ENCODE assay signal across 8 cellular contexts in the genomic region with DNA sequence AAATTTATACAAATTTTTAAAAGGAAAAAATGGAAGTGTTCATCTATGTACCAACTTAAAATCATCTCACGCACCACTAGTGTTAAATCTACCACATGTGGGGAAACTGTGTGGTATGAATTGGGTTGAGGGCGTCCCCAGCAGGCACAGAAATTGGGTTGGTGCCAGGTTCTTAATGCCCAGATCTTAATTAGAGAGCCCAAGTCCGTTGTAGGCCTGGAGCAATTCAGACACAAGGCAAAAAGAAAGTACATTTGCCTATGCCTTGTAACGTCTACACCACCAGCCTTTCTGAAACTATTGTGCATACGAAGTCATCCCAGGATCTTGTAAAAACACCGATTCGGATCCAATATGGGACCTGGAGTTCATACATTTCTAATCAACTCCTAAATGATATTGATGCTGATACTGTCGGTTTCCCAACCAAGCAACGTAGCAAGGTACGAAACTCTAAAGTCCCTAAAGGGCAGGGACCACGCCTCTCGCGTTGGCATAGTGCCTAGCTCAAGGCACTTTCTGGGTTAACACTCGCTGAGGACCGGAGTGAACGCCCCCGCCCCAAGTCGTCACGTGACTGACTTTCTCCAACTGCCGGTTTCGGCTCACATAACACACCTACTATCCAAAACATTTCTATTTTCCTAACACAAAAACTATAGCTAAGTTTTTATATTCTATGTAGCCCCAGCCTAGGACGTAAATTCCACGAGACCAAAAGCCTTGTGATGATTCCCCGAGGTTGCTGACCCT. TPM values are rescaled to one million over a fixed set of nuclear protein-coding genes. Genes with fewer than 3 reads are reported as not detected.
DNase-seq lines count a peak whose midpoint lies in the region; ATAC-seq and TF ChIP-seq lines count a peak whose summit lies in the region.

No MANE protein-coding gene starts in this region.

- intact Hi-C loops in CD14-positive monocyte (cut with micrococcal nuclease) (loop anchor here in 1 of 2 donors (5.0 kb wide), 1 partner anchor 295 kb away; no protein-coding TSS in a partner anchor), OCI-LY7 (cut with micrococcal nuclease; ENCODE audit: unreplicated experiment) (loop anchor here (2.0 to 5.0 kb wide), 3 partner anchors 45 to 345 kb away; a partner anchor contains a TSS), esophagus squamous epithelium (cut with DNase I) (no loop called here)
- intact Hi-C loops in naive thymus-derived CD4-positive, alpha-beta T cell (cut with micrococcal nuclease): loop anchor here (2.0 to 10.0 kb wide), 4 partner anchors 55 to 447 kb away; a partner anchor contains a TSS

- peak; percentile 34 for ATAC-seq in GM19395 (IDR thresholded peaks at IDR 0.05; ENCODE audit: unreplicated experiment)
- ATAC-seq in naive thymus-derived CD4-positive, alpha-beta T cell: peak; percentile 67

- peak overlapping the region; percentile 90 for H2AFZ ChIP-seq in OCI-LY7 (ENCODE audit: low read length)

- H3K9me3 ChIP-seq in OCI-LY7 (ENCODE audit: low read length) (no peaks in the 10 kb centered on the region), esophagus squamous epithelium (no peaks in the 10 kb centered on the region)
- H3K9me3 ChIP-seq in naive thymus-derived CD4-positive, alpha-beta T cell (ENCODE audit: control insufficient read depth in 2 of 3, low read length in 3 of 3): no peaks in the 10 kb centered on the region

- H3K4me1 Mint-ChIP-seq in CD14-positive monocyte: peaks cover 30% of the 10 kb centered on the region
- peaks cover 29 to 81% (median 63%) of the 10 kb centered on the region in 7 donors for H3K4me1 Mint-ChIP-seq in naive thymus-derived CD4-positive, alpha-beta T cell

- WGBS in esophagus squamous epithelium, 2 donors: 1 to 2% methylated on average over 22 to 24 of the region's 24 CpGs

- no peaks in the 10 kb centered on the region for H3K9me3 Mint-ChIP-seq in CD14-positive monocyte
- peaks cover 0 to 1% (median 0%) of the 10 kb centered on the region in 11 donors for H3K9me3 Mint-ChIP-seq in naive thymus-derived CD4-positive, alpha-beta T cell

- H3K27ac Mint-ChIP-seq in CD14-positive monocyte: peak overlapping the region; percentile 98 to 100 (median 99)
- peak overlapping the region; percentile 96 to 99 (median 98) for H3K27ac Mint-ChIP-seq in naive thymus-derived CD4-positive, alpha-beta T cell

- H3K27me3 Mint-ChIP-seq in CD14-positive monocyte (ENCODE audit: low read depth in 3 of 3): no peaks in the 10 kb centered on the region
- H3K27me3 Mint-ChIP-seq in naive thymus-derived CD4-positive, alpha-beta T cell: no peaks in the 10 kb centered on the region

- peaks cover 17% of the 10 kb centered on the region for H4K20me1 ChIP-seq in OCI-LY7 (ENCODE audit: insufficient read depth, low read length)

- peaks cover 28% of the 10 kb centered on the region for H3K4me1 ChIP-seq in OCI-LY7 (ENCODE audit: insufficient read depth, low read length, poor library complexity, severe bottlenecking)
- H3K4me1 ChIP-seq in esophagus squamous epithelium: peaks cover 16 to 53% (median 29%) of the 10 kb centered on the region in 3 donors
- H3K4me1 ChIP-seq in naive thymus-derived CD4-positive, alpha-beta T cell (ENCODE audit: control insufficient read depth in 2 of 2, insufficient read depth in 2 of 2, low read length in 2 of 2): peaks cover 26 to 33% of the 10 kb centered on the region in 2 donors

- TF ChIP-seq POLR2A in esophagus squamous epithelium (IDR thresholded peaks at IDR 0.05): no peak

- peak overlapping the region; percentile 92 for H3K4me2 ChIP-seq in OCI-LY7 (ENCODE audit: low read length)

- H3K36me3 ChIP-seq in OCI-LY7 (ENCODE audit: insufficient read depth, low read length) (peaks cover 22% of the 10 kb centered on the region), esophagus squamous epithelium (peaks cover 0 to 18% (median 0%) of the 10 kb centered on the region in 3 donors)
- peaks cover 0 to 10% (median 1%) of the 10 kb centered on the region in 3 experiments for H3K36me3 ChIP-seq in naive thymus-derived CD4-positive, alpha-beta T cell (ENCODE audit: control insufficient read depth in 2 of 3, insufficient read depth in 3 of 3, low read length in 3 of 3)

- BruUV-seq in OCI-LY7 (replicated peaks; lab: Mats Ljungman, UMichigan): TSS peak; percentile 85

- H3K4me3 ChIP-seq in OCI-LY7 (ENCODE audit: low read depth, low read length, poor library complexity, severe bottlenecking) (peak overlapping the region; percentile 93), esophagus squamous epithelium (peak overlapping the region; percentile 62 to 89 (median 86))
- peak overlapping the region; percentile 81 for H3K4me3 ChIP-seq in naive thymus-derived CD4-positive, alpha-beta T cell (ENCODE audit: low read length)

- POLR2A ChIA-PET in OCI-LY7 (lab: Charles Lee): interaction anchor here (0.6 to 2.0 kb wide), 2 partner anchors 10 to 272 kb away, joined by 4 to 6 read pairs; no protein-coding TSS in a partner anchor
- POLR2A ChIA-PET in naive thymus-derived CD4-positive, alpha-beta T cell (lab: Charles Lee): interaction anchor here (0.8 to 2.5 kb wide), 6 partner anchors 13 to 243 kb away, joined by 3 to 45 read pairs (median 6); no protein-coding TSS in a partner anchor

- no peak for TF ChIP-seq CTCF in CD14-positive monocyte (IDR thresholded peaks at IDR 0.05)
- TF ChIP-seq CTCF in OCI-LY7 (conservative IDR thresholded peaks at IDR 0.05; ENCODE audit: low read length): no peak
- TF ChIP-seq CTCF in esophagus squamous epithelium (IDR thresholded peaks at IDR 0.05): no peak

- H3K9me2 ChIP-seq in OCI-LY7 (ENCODE audit: insufficient read depth, low read length): no peaks in the 10 kb centered on the region

- H3K27ac ChIP-seq in OCI-LY7 (ENCODE audit: low read depth, low read length, poor library complexity, severe bottlenecking) (peak overlapping the region; percentile 67), esophagus squamous epithelium (peak overlapping the region; percentile 87 to 97 (median 94))
- H3K27ac ChIP-seq in naive thymus-derived CD4-positive, alpha-beta T cell (ENCODE audit: low read depth, low read length): peak overlapping the region; percentile 97

- DNase-seq in CD14-positive monocyte (ENCODE audit: low spot score) (peak; percentile 55), HK-2 (ENCODE audit: unreplicated experiment) (peak; percentile 39), OCI-LY7 (ENCODE audit: low spot score) (peak; percentile 83), esophagus squamous epithelium (lab: John Stamatoyannopoulos, UW) (no peak)
- DNase-seq in activated T-cell treated with anti-CD3 and anti-CD28 coated beads, Interleukin-2, amount 50 U/mL, for 48 hours: peak; percentile 79 to 82
- DNase-seq in naive thymus-derived CD4-positive, alpha-beta T cell: peak in 8 of 9 donors; percentile 35 to 87 (median 78)
- DNase-seq in stimulated activated naive CD4-positive, alpha-beta T cell (lab: John Stamatoyannopoulos, UW): peak; percentile 75 to 91 (median 78)

- CTCF ChIA-PET in OCI-LY7 (lab: Charles Lee; ENCODE audit: unreplicated experiment): interaction anchor here (0.5 to 0.8 kb wide), 2 partner anchors 236 to 239 kb away, joined by 3 read pairs; no protein-coding TSS in a partner anchor
- CTCF ChIA-PET in naive thymus-derived CD4-positive, alpha-beta T cell (lab: Charles Lee): no interaction called here

- H3K79me2 ChIP-seq in OCI-LY7 (ENCODE audit: insufficient read depth, low read depth, low read length): peaks cover 55% of the 10 kb centered on the region

- peak overlapping the region; percentile 95 to 99 for H3K4me3 Mint-ChIP-seq in CD14-positive monocyte
- peak overlapping the region; percentile 94 to 100 (median 99) for H3K4me3 Mint-ChIP-seq in naive thymus-derived CD4-positive, alpha-beta T cell

- H3K27me3 ChIP-seq in esophagus squamous epithelium: no peaks in the 10 kb centered on the region
- H3K27me3 ChIP-seq in naive thymus-derived CD4-positive, alpha-beta T cell (ENCODE audit: control insufficient read depth in 2 of 2, insufficient read depth in 2 of 2, low read length in 2 of 2): no peaks in the 10 kb centered on the region

- H3K36me3 Mint-ChIP-seq in CD14-positive monocyte: peaks cover 18% of the 10 kb centered on the region in 2 donors
- H3K36me3 Mint-ChIP-seq in naive thymus-derived CD4-positive, alpha-beta T cell: peaks cover 3 to 14% (median 7%) of the 10 kb centered on the region in 5 donors

RNA-seq across cellular contexts. Expression of a gene that starts 0.9 kb away (rescaled TPM):
- polyA plus RNA-seq in CD14-positive monocyte: 100 to 1,000 TPM; 189 to 195 TPM
- total RNA-seq in OCI-LY7 (2014; rRNA removed; shearing (Covaris generic)): 121 and 129 TPM in 2 replicates
- total RNA-seq in OCI-LY7 (2022): 202 and 210 TPM in 2 replicates
- 100 to 1,000 TPM; 107 to 207 (median 181) TPM for total RNA-seq in esophagus squamous epithelium
- total RNA-seq in naive thymus-derived CD4-positive, alpha-beta T cell: 100 to 1,000 TPM; 158 to 227 (median 180) TPM
- polyA plus RNA-seq in naive thymus-derived CD4-positive, alpha-beta T cell: 100 to 1,000 TPM; 176 to 188 TPM

RNA-seq across cellular contexts. Expression of a gene that starts 48.7 kb away (rescaled TPM):
- under 1 TPM in 1 of 2 donors, not detected in 1; 0.31 TPM for polyA plus RNA-seq in CD14-positive monocyte
- not detected in 2 replicates for total RNA-seq in OCI-LY7 (2014; rRNA removed; shearing (Covaris generic))
- not detected in 2 replicates for total RNA-seq in OCI-LY7 (2022)
- total RNA-seq in esophagus squamous epithelium: not detected
- total RNA-seq in naive thymus-derived CD4-positive, alpha-beta T cell: not detected
- under 1 TPM in 1 of 2 donors, not detected in 1; 0.36 TPM for polyA plus RNA-seq in naive thymus-derived CD4-positive, alpha-beta T cell

RNA-seq across cellular contexts. Expression of a gene that starts 55.7 kb away (rescaled TPM):
- 1 to 10 TPM in 1 of 2 donors, under 1 TPM in 1; 0.95 to 2.5 TPM for polyA plus RNA-seq in CD14-positive monocyte
- total RNA-seq in OCI-LY7 (2014; rRNA removed; shearing (Covaris generic)): 6.8 and 9.6 TPM in 2 replicates
- 9.8 TPM in 2 replicates for total RNA-seq in OCI-LY7 (2022)
- total RNA-seq in esophagus squamous epithelium: 10 to 100 TPM in 2 of 4 donors, 1 to 10 TPM in 2; 4.5 to 18.9 (median 12.5) TPM
- 10 to 100 TPM in 3 of 5 experiments, 1 to 10 TPM in 2; 8.5 to 24.0 (median 13.5) TPM for total RNA-seq in naive thymus-derived CD4-positive, alpha-beta T cell
- 1 to 10 TPM; 2.8 to 3.4 TPM for polyA plus RNA-seq in naive thymus-derived CD4-positive, alpha-beta T cell
